Comparison of ENCODE assay signal across 12 cellular contexts in genomic region chr16:84751947-84752346, GRCh38. TPM values are rescaled to one million over a fixed set of nuclear protein-coding genes. Genes with fewer than 3 reads are reported as not detected.
DNase-seq lines count a peak whose midpoint lies in the region; ATAC-seq and TF ChIP-seq lines count a peak whose summit lies in the region.
"Had no signal": no experiment of that assay in that cellular context is flagged by ENCODE, and none has a peak within 500 bp of the region (broad histone marks: within the 10 kb centered on the region; RNA-seq: fewer than 3 reads in every experiment).

No MANE protein-coding gene starts in this region.

- H3K4me3 ChIP-seq in breast epithelium: no peak overlapping the region
- H3K4me3 ChIP-seq in astrocyte of the spinal cord (ENCODE audit: low read depth, low read length): no peak overlapping the region
- H3K4me3 ChIP-seq: thyroid gland had no signal

- TF ChIP-seq POLR2A in breast epithelium (IDR thresholded peaks at IDR 0.05): no peak

- peaks cover 18% of the 10 kb centered on the region for H3K4me1 Mint-ChIP-seq in MCF 10A (ENCODE audit: insufficient read depth, unreplicated experiment)
- H3K4me1 Mint-ChIP-seq in stimulated activated naive CD8-positive, alpha-beta T cell treated with anti-CD3 and anti-CD28 coated beads, Interleukin-15, Interleukin-2, amounts not matched to agents 100 ng/mL and 50 ng/mL, for 24 hours (ENCODE audit: low read depth): peaks cover 71% of the 10 kb centered on the region

- no peaks in the 10 kb centered on the region for H3K27me3 Mint-ChIP-seq in MCF 10A (ENCODE audit: insufficient read depth, unreplicated experiment)
- no peaks in the 10 kb centered on the region for H3K27me3 Mint-ChIP-seq in stimulated activated naive CD8-positive, alpha-beta T cell treated with anti-CD3 and anti-CD28 coated beads, Interleukin-15, Interleukin-2, amounts not matched to agents 100 ng/mL and 50 ng/mL, for 24 hours

- no peak overlapping the region for H3K4me3 Mint-ChIP-seq in MCF 10A (ENCODE audit: unreplicated experiment)
- peak overlapping the region; percentile 28 for H3K4me3 Mint-ChIP-seq in stimulated activated naive CD8-positive, alpha-beta T cell treated with anti-CD3 and anti-CD28 coated beads, Interleukin-15, Interleukin-2, amounts not matched to agents 100 ng/mL and 50 ng/mL, for 24 hours

- H3K9me3 ChIP-seq in breast epithelium: no peaks in the 10 kb centered on the region
- H3K9me3 ChIP-seq: thyroid gland had no signal

- no peaks in the 10 kb centered on the region for H3K9me3 Mint-ChIP-seq in MCF 10A (ENCODE audit: unreplicated experiment)
- no peaks in the 10 kb centered on the region for H3K9me3 Mint-ChIP-seq in stimulated activated naive CD8-positive, alpha-beta T cell treated with anti-CD3 and anti-CD28 coated beads, Interleukin-15, Interleukin-2, amounts not matched to agents 100 ng/mL and 50 ng/mL, for 24 hours

- in situ Hi-C loops in astrocyte of the spinal cord (cut with HindIII; ENCODE audit: low sequenced_read_pairs): no loop called here

- peaks cover 29% of the 10 kb centered on the region for H3K36me3 Mint-ChIP-seq in MCF 10A (ENCODE audit: insufficient read depth, unreplicated experiment)
- H3K36me3 Mint-ChIP-seq in stimulated activated naive CD8-positive, alpha-beta T cell treated with anti-CD3 and anti-CD28 coated beads, Interleukin-15, Interleukin-2, amounts not matched to agents 100 ng/mL and 50 ng/mL, for 24 hours (ENCODE audit: low read depth): peaks cover 40% of the 10 kb centered on the region

- CTCF ChIA-PET in MCF 10A (lab: Yijun Ruan, JAX): interaction anchor here (0.6 to 9.7 kb wide), 5 partner anchors 13 to 1410 kb away, joined by 3 to 137 read pairs (median 5); no protein-coding TSS in a partner anchor

- TF ChIP-seq CTCF in MCF 10A (IDR thresholded peaks at IDR 0.05; ENCODE audit: unreplicated experiment) (no peak), breast epithelium (IDR thresholded peaks at IDR 0.05) (no peak), astrocyte of the spinal cord (IDR thresholded peaks at IDR 0.05; ENCODE audit: low read depth, low read length) (no peak)

- H3K27me3 ChIP-seq in breast epithelium: no peaks in the 10 kb centered on the region
- H3K27me3 ChIP-seq: thyroid gland had no signal

- H3K27ac Mint-ChIP-seq in MCF 10A (ENCODE audit: low read depth, unreplicated experiment): peak overlapping the region; percentile 74
- peak overlapping the region; percentile 43 for H3K27ac Mint-ChIP-seq in stimulated activated naive CD8-positive, alpha-beta T cell treated with anti-CD3 and anti-CD28 coated beads, Interleukin-15, Interleukin-2, amounts not matched to agents 100 ng/mL and 50 ng/mL, for 24 hours

- no TSS peak for BruUV-seq in MCF 10A (replicated peaks; lab: Mats Ljungman, UMichigan)

- DNase-seq in MCF 10A (ENCODE audit: unreplicated experiment) (peak; percentile 68), breast epithelium (ENCODE audit: low spot score in 2 of 2) (no peak), astrocyte of the spinal cord (ENCODE audit: low read depth, low spot score) (peak; percentile 39), mucosa of gallbladder (ENCODE audit: low spot score) (no peak), cerebellar cortex (ENCODE audit: low spot score) (no peak)
- DNase-seq: NCI-H526, thyroid gland had no signal

- no peaks in the 10 kb centered on the region for H3K36me3 ChIP-seq in breast epithelium
- H3K36me3 ChIP-seq: thyroid gland had no signal

- H3K4me1 ChIP-seq in breast epithelium: peaks cover 0 to 5% of the 10 kb centered on the region in 2 donors

- ATAC-seq in HG03442 (IDR thresholded peaks at IDR 0.05; ENCODE audit: unreplicated experiment) (peak; percentile 49), HG03039 (IDR thresholded peaks at IDR 0.05; ENCODE audit: unreplicated experiment) (no peak)

- intact Hi-C loops in MCF 10A (cut with micrococcal nuclease) (loop anchor here (10.0 kb wide), 1 partner anchor 333 kb away; no protein-coding TSS in a partner anchor), breast epithelium (cut with DNase I; ENCODE audit: low total_unique reads) (loop anchor here (10.0 kb wide), 1 partner anchor 203 kb away; no protein-coding TSS in a partner anchor)

- POLR2A ChIA-PET in MCF 10A (lab: Yijun Ruan, JAX): interaction anchor here (0.6 to 0.9 kb wide), 4 partner anchors 12 to 234 kb away, joined by 3 to 4 read pairs (median 4); no protein-coding TSS in a partner anchor

- H3K27ac ChIP-seq in breast epithelium: no peak overlapping the region
- H3K27ac ChIP-seq: C4-2B, thyroid gland, VCaP had no signal

RNA-seq across cellular contexts. Expression of gene USP10, which starts 52.1 kb away (rescaled TPM):
- total RNA-seq in MCF 10A (2022) (114 and 129 TPM in 2 replicates), breast epithelium (10 to 100 TPM; 30.4 to 70.8 (median 51.5) TPM), mucosa of gallbladder (60.8 TPM)

Comparison
In these comparisons a context has a peak if more than half of its experiments do, and no peak if none do; other contexts are left out.
1. DNase-seq: peak in MCF 10A (single experiment) and astrocyte of the spinal cord (single experiment); none in breast epithelium (0 of 2), mucosa of gallbladder (single experiment) and cerebellar cortex (single experiment).